Comparison of ENCODE assay signal across 8 cellular contexts in genomic region chr3:114290911-114291901, GRCh38. TPM values are rescaled to one million over a fixed set of nuclear protein-coding genes. Genes with fewer than 3 reads are reported as not detected.
A peak's percentile ranks its signal among the peaks of the same experiment; 100 is the strongest.
DNase-seq lines count a peak whose midpoint lies in the region; ATAC-seq, FAIRE-seq and TF ChIP-seq lines count a peak whose summit lies in the region.

No MANE protein-coding gene starts in this region.

- no peaks in the 10 kb centered on the region for H3F3A ChIP-seq in OCI-LY1 (ENCODE audit: insufficient read depth, low read length)

- peak overlapping the region; percentile 60 for H3K4me2 ChIP-seq in OCI-LY1 (ENCODE audit: low read length)

- peak overlapping the region; percentile 40 for H3K4me3 ChIP-seq in OCI-LY1 (ENCODE audit: low read depth, low read length, poor library complexity, severe bottlenecking)
- no peak overlapping the region for H3K4me3 ChIP-seq in fibroblast of pulmonary artery (replicated peaks; ENCODE audit: low read depth, low read length)
- H3K4me3 ChIP-seq in thymus (ENCODE audit: low read length): no peak overlapping the region

- ATAC-seq in GM19468 (IDR thresholded peaks at IDR 0.05; ENCODE audit: extremely low read depth, unreplicated experiment): peak; percentile 87
- ATAC-seq in HG03565 (IDR thresholded peaks at IDR 0.05; ENCODE audit: unreplicated experiment): peak; percentile 83
- ATAC-seq in omental fat pad (ENCODE audit: low FRiP score): no peak

- WGBS in thymus: 50% methylated on average over 23 of the region's 23 CpGs

- no peaks in the 10 kb centered on the region for H3K79me2 ChIP-seq in OCI-LY1 (ENCODE audit: insufficient read depth, low read length)

- FAIRE-seq in D721Med (lab: Jason Lieb, UNC): no peak

- H3K27ac ChIP-seq in OCI-LY1 (ENCODE audit: low read depth, low read length, poor library complexity, severe bottlenecking) (peak overlapping the region; percentile 67), thymus (ENCODE audit: low read depth) (peak overlapping the region; percentile 21)

- no peaks in the 10 kb centered on the region for H3K9me2 ChIP-seq in OCI-LY1 (ENCODE audit: low read depth, low read length)

- no peaks in the 10 kb centered on the region for H3K36me3 ChIP-seq in OCI-LY1 (ENCODE audit: insufficient read depth, low read length)
- H3K36me3 ChIP-seq in thymus (ENCODE audit: control insufficient read depth, insufficient read depth): no peaks in the 10 kb centered on the region

- H3K27me3 ChIP-seq in OCI-LY1 (ENCODE audit: insufficient read depth, low read length): no peaks in the 10 kb centered on the region
- no peaks in the 10 kb centered on the region for H3K27me3 ChIP-seq in thymus (ENCODE audit: control insufficient read depth, insufficient read depth)

- DNase-seq in D721Med (ENCODE audit: insufficient read length, low spot score): peak; percentile 40
- peak; percentile 85 for DNase-seq in activated T-cell treated with anti-CD3 and anti-CD28 coated beads for 24 hours (ENCODE audit: low read depth)
- DNase-seq in fibroblast of pulmonary artery (ENCODE audit: low read depth): peak; percentile 57
- DNase-seq in omental fat pad (ENCODE audit: low spot score): peak; percentile 63

- H3K9ac ChIP-seq in OCI-LY1 (ENCODE audit: low read length): peak overlapping the region; percentile 42; the same call in 1 of the 2 replicates

- no peaks in the 10 kb centered on the region for H3K9me3 ChIP-seq in OCI-LY1 (ENCODE audit: low read length)
- H3K9me3 ChIP-seq in thymus (ENCODE audit: control insufficient read depth): no peaks in the 10 kb centered on the region

- 0 out of 2 replicates have a peak overlapping the region, but pooled peaks have one; percentile 14 for H2AFZ ChIP-seq in OCI-LY1 (ENCODE audit: low read length)

- TF ChIP-seq CTCF in D721Med (IDR thresholded peaks at IDR 0.05; ENCODE audit: insufficient read depth, missing control alignments) (peak; percentile 77), OCI-LY1 (IDR thresholded peaks at IDR 0.05; ENCODE audit: low read length) (peak; percentile 94), fibroblast of pulmonary artery (IDR thresholded peaks at IDR 0.05; ENCODE audit: low read length, missing control alignments) (peak; percentile 71), omental fat pad (IDR thresholded peaks at IDR 0.05) (peak in 2 of 3 donors; percentile 31 to 66)

- H3K4me1 ChIP-seq in OCI-LY1 (ENCODE audit: insufficient read depth, low read length, severe bottlenecking) (peaks cover 16% of the 10 kb centered on the region), thymus (ENCODE audit: control insufficient read depth, insufficient read depth, low read length) (no peaks in the 10 kb centered on the region)

- no peaks in the 10 kb centered on the region for H4K20me1 ChIP-seq in OCI-LY1 (ENCODE audit: insufficient read depth, low read length)

RNA-seq across cellular contexts. Expression of gene TIGIT, which starts 2.6 kb away (rescaled TPM):
- total RNA-seq in omental fat pad: 1 to 10 TPM in 1 of 4 donors, under 1 TPM in 3; 0.19 to 1.8 (median 0.52) TPM
- 7.1 TPM for polyA plus RNA-seq in thymus

RNA-seq across cellular contexts. Expression of gene ZNF80, which starts 53.8 kb away (rescaled TPM):
- total RNA-seq in omental fat pad: under 1 TPM in 2 of 4 donors, not detected in 2; 0.19 to 0.24 TPM
- polyA plus RNA-seq in thymus: 0.23 TPM
